In the genomic region with DNA sequence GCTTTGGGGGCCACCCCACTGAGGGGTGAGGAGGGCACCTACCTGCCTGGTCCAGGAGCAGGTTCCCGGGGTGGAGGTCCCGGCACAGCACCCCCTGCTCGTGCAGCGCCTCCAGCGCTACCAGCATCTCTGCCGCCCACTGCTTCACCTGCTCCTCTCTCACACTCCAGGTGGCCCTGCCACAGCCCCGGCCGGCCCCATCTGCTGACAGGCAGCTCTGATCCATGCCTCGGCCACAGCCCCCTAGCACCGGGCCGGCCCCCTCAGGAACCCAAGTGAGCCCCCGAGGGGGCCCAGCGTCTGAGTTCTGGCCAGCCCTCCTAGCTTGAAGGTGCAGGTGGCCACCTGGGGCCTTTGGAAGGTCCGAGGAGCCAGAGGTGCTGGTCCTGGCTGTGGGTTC, we compare ENCODE assay signal across 18 cellular contexts. TPM values are rescaled to one million over a fixed set of nuclear protein-coding genes. Genes with fewer than 3 reads are reported as not detected.
DNase-seq lines count a peak whose midpoint lies in the region; ATAC-seq and TF ChIP-seq lines count a peak whose summit lies in the region.
"Had no signal": no experiment of that assay in that cellular context is flagged by ENCODE, and none has a peak within 500 bp of the region (broad histone marks: within the 10 kb centered on the region; RNA-seq: fewer than 3 reads in every experiment).

No MANE protein-coding gene starts in this region.

- no TSS peak for BruUV-seq in MCF 10A (replicated peaks; lab: Mats Ljungman, UMichigan)
- no TSS peak for BruUV-seq in mammary epithelial cell (replicated peaks; lab: Mats Ljungman, UMichigan)
- BruUV-seq in Caco-2 (replicated peaks; lab: Mats Ljungman, UMichigan): no TSS peak

- no peak for ATAC-seq in HG02970 (IDR thresholded peaks at IDR 0.05; ENCODE audit: low FRiP score, unreplicated experiment)

- CTCF ChIA-PET in MCF 10A (lab: Yijun Ruan, JAX) (interaction anchor here (0.5 to 7.4 kb wide), 6 partner anchors 49 to 388 kb away, joined by 3 to 182 read pairs (median 3); no protein-coding TSS in a partner anchor), mammary epithelial cell (lab: Charles Lee; ENCODE audit: low non-redundant PET) (no interaction called here), Caco-2 (lab: Charles Lee) (no interaction called here)

- H3K27ac Mint-ChIP-seq in MCF 10A (ENCODE audit: low read depth, unreplicated experiment) (peak overlapping the region; percentile 76), Caco-2 (ENCODE audit: unreplicated experiment) (peak overlapping the region; percentile 57)
- H3K27ac Mint-ChIP-seq: B cell had no signal

- H3K36me3 Mint-ChIP-seq in MCF 10A (ENCODE audit: insufficient read depth, unreplicated experiment) (peaks cover 21% of the 10 kb centered on the region), Caco-2 (ENCODE audit: insufficient read depth, unreplicated experiment) (peaks cover 4% of the 10 kb centered on the region)

- dilution Hi-C loops in mammary epithelial cell (cut with HindIII; ENCODE audit: low sequenced_read_pairs): loop anchor here (5.0 to 10.0 kb wide), 2 partner anchors 47 to 195 kb away; no protein-coding TSS in a partner anchor

- TF ChIP-seq CTCF in MCF 10A (IDR thresholded peaks at IDR 0.05; ENCODE audit: unreplicated experiment): no peak
- no peak for TF ChIP-seq CTCF in mammary epithelial cell (conservative IDR thresholded peaks at IDR 0.05 in 1 of 2, IDR thresholded peaks at IDR 0.05 in 1 of 2; ENCODE audit: extremely low read depth in 1 of 2, insufficient read depth in 1 of 2, low read depth in 1 of 2, low read length in 2 of 2)
- no peak for TF ChIP-seq CTCF in Caco-2 (IDR thresholded peaks at IDR 0.05; ENCODE audit: insufficient read depth in 1 of 2, low read depth in 1 of 2, low read length in 1 of 2, severe bottlenecking in 1 of 2, unreplicated experiment in 1 of 2)
- TF ChIP-seq CTCF in osteoblast (IDR thresholded peaks at IDR 0.05; ENCODE audit: extremely low read depth, low read depth, low read length): no peak

- no peaks in the 10 kb centered on the region for H4K20me1 ChIP-seq in mammary epithelial cell (ENCODE audit: insufficient read depth, low read length)
- H4K20me1 ChIP-seq in osteoblast (ENCODE audit: insufficient read depth, low read length): no peaks in the 10 kb centered on the region

- H3K9me3 ChIP-seq in mammary epithelial cell (replicated peaks; ENCODE audit: insufficient read depth, low read length) (no peaks in the 10 kb centered on the region), Caco-2 (no peaks in the 10 kb centered on the region), osteoblast (ENCODE audit: low read depth, low read length) (no peaks in the 10 kb centered on the region)
- H3K9me3 ChIP-seq: BLaER1 treated with 17β-estradiol and CSF1 and Interleukin-3, amounts not matched to agents 10 nM and 100 nM had no signal

- H3K4me2 ChIP-seq in mammary epithelial cell (ENCODE audit: insufficient read depth, low read depth, low read length) (no peak overlapping the region), osteoblast (ENCODE audit: insufficient read depth, low read length) (no peak overlapping the region)
- H3K4me2 ChIP-seq: BLaER1 treated with 17β-estradiol and CSF1 and Interleukin-3, amounts not matched to agents 10 nM and 100 nM had no signal

- H3K27ac ChIP-seq in mammary epithelial cell (ENCODE audit: insufficient read depth, low read depth, low read length) (no peak overlapping the region), osteoblast (ENCODE audit: low read depth, low read length) (no peak overlapping the region)
- H3K27ac ChIP-seq: BLaER1 treated with 17β-estradiol and CSF1 and Interleukin-3, amounts not matched to agents 10 nM and 100 nM had no signal

- no peaks in the 10 kb centered on the region for H3K27me3 Mint-ChIP-seq in MCF 10A (ENCODE audit: insufficient read depth, unreplicated experiment)
- H3K27me3 Mint-ChIP-seq in Caco-2 (ENCODE audit: insufficient read depth, unreplicated experiment): no peaks in the 10 kb centered on the region
- H3K27me3 Mint-ChIP-seq: B cell; CD8-positive, alpha-beta memory T cell had no signal

- WGBS in mammary epithelial cell (ENCODE audit: low coverage, missing lambda C conversion rate): 87% methylated on average over 10 of the region's 14 CpGs

- no peak overlapping the region for H3K9ac ChIP-seq in mammary epithelial cell (ENCODE audit: insufficient read depth, low read length)
- H3K9ac ChIP-seq: BLaER1 treated with 17β-estradiol and CSF1 and Interleukin-3, amounts not matched to agents 10 nM and 100 nM had no signal

- POLR2A ChIA-PET in MCF 10A (lab: Yijun Ruan, JAX): no interaction called here
- POLR2A ChIA-PET in Caco-2 (lab: Charles Lee): no interaction called here

- H3K27me3 ChIP-seq in mammary epithelial cell (ENCODE audit: insufficient read depth, low read length): no peaks in the 10 kb centered on the region
- H3K27me3 ChIP-seq in Caco-2 (replicated peaks; ENCODE audit: control insufficient read depth, insufficient read depth, low read length): no peaks in the 10 kb centered on the region
- no peaks in the 10 kb centered on the region for H3K27me3 ChIP-seq in H7 (ENCODE audit: control insufficient read depth, insufficient read depth, low read length)
- no peaks in the 10 kb centered on the region for H3K27me3 ChIP-seq in osteoblast (ENCODE audit: insufficient read depth, low read length)
- H3K27me3 ChIP-seq: BLaER1 treated with 17β-estradiol and CSF1 and Interleukin-3, amounts not matched to agents 10 nM and 100 nM had no signal

- H3K36me3 ChIP-seq in mammary epithelial cell (ENCODE audit: insufficient read depth, low read length) (peaks cover 3% of the 10 kb centered on the region), Caco-2 (ENCODE audit: control insufficient read depth, insufficient read depth, low read length) (no peaks in the 10 kb centered on the region), H7 (replicated peaks; ENCODE audit: control insufficient read depth, insufficient read depth, low read length) (peaks cover 4% of the 10 kb centered on the region), osteoblast (ENCODE audit: insufficient read depth, low read length) (peaks cover 7% of the 10 kb centered on the region)

- no peak for DNase-seq in MCF 10A (ENCODE audit: unreplicated experiment)
- DNase-seq in mammary epithelial cell: no peak
- DNase-seq in Caco-2: no peak
- peak; percentile 59 for DNase-seq in H7
- peak; percentile 32 for DNase-seq in osteoblast (ENCODE audit: insufficient read length, low spot score, missing footprints)
- no peak for DNase-seq in NCI-H1930 (lab: John Stamatoyannopoulos, UW)
- DNase-seq: 8988T; CD8-positive, alpha-beta memory T cell; COR-L47; DMS153; DMS79; GDM1; GOT3; H9 had no signal

- no peak overlapping the region for H3K4me3 ChIP-seq in mammary epithelial cell (replicated peaks in 1 of 3; ENCODE audit: insufficient read depth in 1 of 3, low read depth in 2 of 3, low read length in 3 of 3)
- H3K4me3 ChIP-seq in Caco-2 (ENCODE audit: low read depth, low read length): no peak overlapping the region
- H3K4me3 ChIP-seq in H7 (ENCODE audit: insufficient read depth, low read depth, low read length): no peak overlapping the region
- no peak overlapping the region for H3K4me3 ChIP-seq in osteoblast (ENCODE audit: insufficient read depth, low read length)
- H3K4me3 ChIP-seq: BLaER1 treated with 17β-estradiol and CSF1 and Interleukin-3, amounts not matched to agents 10 nM and 100 nM had no signal

- H3K4me1 ChIP-seq in mammary epithelial cell (ENCODE audit: insufficient read depth, low read length) (peaks cover 22% of the 10 kb centered on the region), Caco-2 (no peaks in the 10 kb centered on the region), osteoblast (ENCODE audit: insufficient read depth, low read length) (peaks cover 10% of the 10 kb centered on the region)

- H2AFZ ChIP-seq in mammary epithelial cell (ENCODE audit: low read depth, low read length) (no peak overlapping the region), osteoblast (ENCODE audit: low read length) (no peak overlapping the region)

- H3K9me3 Mint-ChIP-seq in MCF 10A (ENCODE audit: unreplicated experiment): no peaks in the 10 kb centered on the region
- no peaks in the 10 kb centered on the region for H3K9me3 Mint-ChIP-seq in Caco-2 (ENCODE audit: unreplicated experiment)
- H3K9me3 Mint-ChIP-seq: CD8-positive, alpha-beta memory T cell; H9 had no signal

- H3K79me2 ChIP-seq in mammary epithelial cell (ENCODE audit: insufficient read depth, low read length) (no peaks in the 10 kb centered on the region), osteoblast (ENCODE audit: insufficient read depth, low read length) (no peaks in the 10 kb centered on the region)

- peaks cover 14% of the 10 kb centered on the region for H3K4me1 Mint-ChIP-seq in MCF 10A (ENCODE audit: insufficient read depth, unreplicated experiment)
- H3K4me1 Mint-ChIP-seq in Caco-2 (ENCODE audit: low read depth, unreplicated experiment): no peaks in the 10 kb centered on the region

- intact Hi-C loops in MCF 10A (cut with micrococcal nuclease): no loop called here
- intact Hi-C loops in mammary epithelial cell (cut with micrococcal nuclease): loop anchor here (5.0 kb wide), 1 partner anchor 547 kb away; no protein-coding TSS in a partner anchor
- intact Hi-C loops in Caco-2 (cut with micrococcal nuclease; ENCODE audit: unreplicated experiment): no loop called here

- H3K4me3 Mint-ChIP-seq in MCF 10A (ENCODE audit: unreplicated experiment) (no peak overlapping the region), Caco-2 (ENCODE audit: unreplicated experiment) (no peak overlapping the region)
- H3K4me3 Mint-ChIP-seq: B cell; CD8-positive, alpha-beta memory T cell; H9 had no signal

- in situ Hi-C loops in mammary epithelial cell (cut with MboI; ENCODE audit: low sequenced_read_pairs in 2 of 2): loop anchor here (25.0 kb wide), 1 partner anchor 403 kb away; no protein-coding TSS in a partner anchor

RNA-seq across cellular contexts. Expression of gene RPS6KL1, which starts 13.6 kb away (rescaled TPM):
- total RNA-seq in MCF 10A (2022) (8.8 and 12.3 TPM in 2 replicates), mammary epithelial cell (1 to 10 TPM in 1 of 2 donors, under 1 TPM in 1; 0.17 to 1.6 TPM), Caco-2 (2022) (6.8 and 9.8 TPM in 2 replicates), osteoblast (0.29 and 0.36 TPM in 2 replicates)
- polyA plus RNA-seq in mammary epithelial cell: 0.51 TPM
- not detected for polyA minus RNA-seq in mammary epithelial cell
- 5.4 and 12.4 TPM in 2 replicates for total RNA-seq in H7 (2014; rRNA removed; shearing (Covaris generic))
- polyA plus RNA-seq: CD8-positive, alpha-beta memory T cell had no signal

RNA-seq across cellular contexts. Expression of gene DLST, which starts 27.8 kb away (rescaled TPM):
- total RNA-seq in MCF 10A (2022) (114 and 139 TPM in 2 replicates), mammary epithelial cell (100 to 1,000 TPM in 1 of 2 donors, 10 to 100 TPM in 1; 63.3 to 145 TPM), Caco-2 (2022) (81.4 and 88.1 TPM in 2 replicates), osteoblast (69.8 and 72.5 TPM in 2 replicates)
- 151 TPM for polyA plus RNA-seq in mammary epithelial cell
- polyA minus RNA-seq in mammary epithelial cell: 162 TPM
- total RNA-seq in H7 (2014; rRNA removed; shearing (Covaris generic)): 71.0 and 76.7 TPM in 2 replicates

RNA-seq across cellular contexts. Expression of gene PROX2, which starts 33.6 kb away (rescaled TPM):
- not detected in 2 replicates for total RNA-seq in MCF 10A (2022)
- not detected for total RNA-seq in mammary epithelial cell
- not detected for polyA plus RNA-seq in mammary epithelial cell
- polyA minus RNA-seq in mammary epithelial cell: not detected
- not detected in 2 replicates for total RNA-seq in Caco-2 (2022)
- total RNA-seq in H7 (2014; rRNA removed; shearing (Covaris generic)): not detected in 2 replicates
- total RNA-seq in osteoblast: not detected in 2 replicates
- total RNA-seq: Daoy, H9 had no signal
- polyA plus RNA-seq: CD8-positive, alpha-beta memory T cell had no signal

RNA-seq across cellular contexts. Expression of gene PGF, which starts 45.9 kb away (rescaled TPM):
- total RNA-seq in MCF 10A (2022) (1.3 and 2.1 TPM in 2 replicates), mammary epithelial cell (10 to 100 TPM; 16.5 to 31.9 TPM), Caco-2 (2022) (8.9 and 9.1 TPM in 2 replicates), osteoblast (16.3 and 24.5 TPM in 2 replicates)
- 24.0 TPM for polyA plus RNA-seq in mammary epithelial cell
- 18.0 TPM for polyA minus RNA-seq in mammary epithelial cell
- total RNA-seq in H7 (2014; rRNA removed; shearing (Covaris generic)): 4.6 and 6.9 TPM in 2 replicates
- polyA plus RNA-seq: CD8-positive, alpha-beta memory T cell had no signal

Comparison
In these comparisons a context has a peak if more than half of its experiments do, and no peak if none do; other contexts are left out.
1. DNase-seq: peak in H7 (single experiment) and osteoblast (single experiment); none in MCF 10A (single experiment), mammary epithelial cell (single experiment), Caco-2 (0 of 2) and NCI-H1930 (0 of 2).